In genomic region chr12:132173135-132174014, GRCh38 we compare ENCODE assay signal across 17 cellular contexts. TPM values are rescaled to one million over a fixed set of nuclear protein-coding genes. Genes with fewer than 3 reads are reported as not detected.
DNase-seq lines count a peak whose midpoint lies in the region; ATAC-seq, FAIRE-seq and TF ChIP-seq lines count a peak whose summit lies in the region.
"Had no signal": no experiment of that assay in that cellular context is flagged by ENCODE, and none has a peak within 500 bp of the region (broad histone marks: within the 10 kb centered on the region; RNA-seq: fewer than 3 reads in every experiment).

No MANE protein-coding gene starts in this region.

- TF ChIP-seq POLR2A in NB4 (IDR thresholded peaks at IDR 0.05; ENCODE audit: extremely low read depth, insufficient read length): no peak
- TF ChIP-seq POLR2A in GM12878 (IDR thresholded peaks at IDR 0.05; ENCODE audit: low read depth, low read length): no peak
- TF ChIP-seq POLR2A in spleen (IDR thresholded peaks at IDR 0.05): no peak
- no peak for TF ChIP-seq POLR2A in erythroblast (IDR thresholded peaks at IDR 0.05; ENCODE audit: low read length)

- no peaks in the 10 kb centered on the region for H3K9me3 ChIP-seq in GM12878 (replicated peaks; ENCODE audit: control insufficient read depth, insufficient read depth, low read length)
- H3K9me3 ChIP-seq in spleen: no peaks in the 10 kb centered on the region
- H3K9me3 ChIP-seq: adrenal gland, heart right ventricle, transverse colon had no signal

- no peak overlapping the region for H3K9ac ChIP-seq in GM12878 (ENCODE audit: control insufficient read depth, insufficient read depth, low read length)

- no peaks in the 10 kb centered on the region for H3K36me3 Mint-ChIP-seq in activated naive CD8-positive, alpha-beta T cell treated with anti-CD3 and anti-CD28 coated beads, Interleukin-2, amount 10 ng/mL, durations not matched to agents 7 days and 5 days
- no peaks in the 10 kb centered on the region for H3K36me3 Mint-ChIP-seq in activated naive CD8-positive, alpha-beta T cell treated with anti-CD3 and anti-CD28 coated beads for 36 hours

- in situ Hi-C loops in GM12878 (cut with MboI): no loop called here

- POLR2A ChIA-PET in activated naive CD8-positive, alpha-beta T cell treated with anti-CD3 and anti-CD28 coated beads, Interleukin-2, amount 10 ng/mL, durations not matched to agents 7 days and 5 days (lab: Charles Lee): interaction anchor here (0.5 to 1.5 kb wide), 2 partner anchors 11 to 16 kb away, joined by 3 to 4 read pairs; no protein-coding TSS in a partner anchor
- POLR2A ChIA-PET in GM12878 (lab: Charles Lee): no interaction called here

- CTCF ChIA-PET in GM12878 (lab: Yijun Ruan, JAX): no interaction called here

- H3K27ac ChIP-seq in GM12878 (ENCODE audit: control insufficient read depth, insufficient read depth) (no peak overlapping the region), spleen (no peak overlapping the region)
- H3K27ac ChIP-seq: adrenal gland, cardiac muscle cell, heart right ventricle, transverse colon had no signal

- H3K4me3 ChIP-seq in NB4 (ENCODE audit: low read depth, low read length) (no peak overlapping the region), GM12878 (no peak overlapping the region), spleen (no peak overlapping the region)
- H3K4me3 ChIP-seq: adrenal gland, cardiac muscle cell, GM23338, heart right ventricle, transverse colon had no signal

- H3K9me3 Mint-ChIP-seq in activated naive CD8-positive, alpha-beta T cell treated with anti-CD3 and anti-CD28 coated beads, Interleukin-2, amount 10 ng/mL, durations not matched to agents 7 days and 5 days: no peaks in the 10 kb centered on the region
- H3K9me3 Mint-ChIP-seq in activated naive CD8-positive, alpha-beta T cell treated with anti-CD3 and anti-CD28 coated beads for 36 hours: no peaks in the 10 kb centered on the region
- H3K9me3 Mint-ChIP-seq: GM23338, nephron progenitor cell had no signal

- TF ChIP-seq CTCF in NB4 (IDR thresholded peaks at IDR 0.05; ENCODE audit: low read depth, low read length) (no peak), GM12878 (IDR thresholded peaks at IDR 0.05 in 2 of 3, conservative IDR thresholded peaks at IDR 0.05 in 1 of 3; ENCODE audit: control insufficient read depth in 2 of 3, extremely low read depth in 1 of 3, insufficient read depth in 1 of 3, low read depth in 3 of 3, low read length in 3 of 3) (no peak), spleen (IDR thresholded peaks at IDR 0.05 in 8 of 11, conservative IDR thresholded peaks at IDR 0.05 in 3 of 11) (no peak)

- RAD21 ChIA-PET in GM12878 (lab: Charles Lee; ENCODE audit: unreplicated experiment): no interaction called here

- peak overlapping the region; percentile 80 for H3K27ac Mint-ChIP-seq in activated naive CD8-positive, alpha-beta T cell treated with anti-CD3 and anti-CD28 coated beads, Interleukin-2, amount 10 ng/mL, durations not matched to agents 7 days and 5 days
- H3K27ac Mint-ChIP-seq in activated naive CD8-positive, alpha-beta T cell treated with anti-CD3 and anti-CD28 coated beads for 36 hours: no peak overlapping the region
- H3K27ac Mint-ChIP-seq: GM23338, nephron progenitor cell had no signal

- FAIRE-seq in GM12878 (lab: Jason Lieb, UNC): no peak
- FAIRE-seq: RCC 7860 had no signal

- SMC1A ChIA-PET in GM12878 (lab: Charles Lee; ENCODE audit: uncharacterized antibody, unreplicated experiment): no interaction called here

- H3K4me2 ChIP-seq in GM12878 (ENCODE audit: control insufficient read depth, insufficient read depth): no peak overlapping the region; the same call in 1 of the 2 replicates
- H3K4me2 ChIP-seq: GM23338 had no signal

- H3K36me3 ChIP-seq in GM12878 (ENCODE audit: control insufficient read depth in 2 of 2, insufficient read depth in 2 of 2, low read length in 1 of 2) (no peaks in the 10 kb centered on the region), spleen (no peaks in the 10 kb centered on the region)
- H3K36me3 ChIP-seq: adrenal gland, cardiac muscle cell, heart right ventricle, transverse colon had no signal

- peaks cover 7% of the 10 kb centered on the region for H3K4me1 ChIP-seq in GM12878 (ENCODE audit: control insufficient read depth, insufficient read depth, low read length)
- H3K4me1 ChIP-seq in spleen: peaks cover 0 to 22% (median 4%) of the 10 kb centered on the region in 6 donors
- H3K4me1 ChIP-seq: adrenal gland, heart right ventricle, transverse colon had no signal

- H2AFZ ChIP-seq in GM12878 (ENCODE audit: control insufficient read depth, low read depth, low read length): no peak overlapping the region
- H2AFZ ChIP-seq: GM23338 had no signal

- intact Hi-C loops in GM12878 (cut with micrococcal nuclease; ENCODE audit: unreplicated experiment): no loop called here
- intact Hi-C loops in spleen (cut with DNase I; ENCODE audit: low total_unique reads): no loop called here

- peak; percentile 66 for ATAC-seq in activated naive CD8-positive, alpha-beta T cell treated with anti-CD3 and anti-CD28 coated beads, Interleukin-2, amount 10 ng/mL, durations not matched to agents 7 days and 5 days (ENCODE audit: low read depth)
- ATAC-seq in GM12878: peak; percentile 18; the same call in 2 of the 3 replicates
- ATAC-seq: activated CD4-positive, CD25-positive, alpha-beta regulatory T cell treated with anti-CD3 and anti-CD28 coated beads, Interleukin-2, amount 50 U/mL, for 24 hours; GM23338; heart right ventricle had no signal

- WGBS in GM12878 (ENCODE audit: insufficient coverage, insufficient replicate concordance, low lambda C conversion rate, missing lambda C conversion rate): 3% methylated on average over 33 of the region's 35 CpGs
- WGBS in spleen, 5 donors: 48 to 60% (median 53%) methylated on average over 31 to 35 of the region's 35 CpGs

- BruUV-seq in GM12878 (replicated peaks; lab: Mats Ljungman, UMichigan): no TSS peak

- peaks cover 6% of the 10 kb centered on the region for H3K27me3 Mint-ChIP-seq in activated naive CD8-positive, alpha-beta T cell treated with anti-CD3 and anti-CD28 coated beads, Interleukin-2, amount 10 ng/mL, durations not matched to agents 7 days and 5 days
- H3K27me3 Mint-ChIP-seq in activated naive CD8-positive, alpha-beta T cell treated with anti-CD3 and anti-CD28 coated beads for 36 hours: peaks cover 19% of the 10 kb centered on the region

- H3K27me3 ChIP-seq in GM12878 (replicated peaks in 1 of 2; ENCODE audit: control insufficient read depth in 2 of 2, insufficient read depth in 2 of 2, low read length in 1 of 2) (no peaks in the 10 kb centered on the region), spleen (replicated peaks in 1 of 7) (peaks cover 0 to 93% (median 53%) of the 10 kb centered on the region in 7 donors)
- H3K27me3 ChIP-seq: cardiac muscle cell had no signal

- no peaks in the 10 kb centered on the region for H4K20me1 ChIP-seq in GM12878 (ENCODE audit: control insufficient read depth, insufficient read depth)

- no peaks in the 10 kb centered on the region for H3K79me2 ChIP-seq in GM12878 (ENCODE audit: control insufficient read depth, insufficient read depth, low read length)

- TF ChIP-seq RAD21 in GM12878 (IDR thresholded peaks at IDR 0.05; ENCODE audit: insufficient read depth, low read depth, low read length): no peak

- peak; percentile 66 for DNase-seq in activated naive CD8-positive, alpha-beta T cell treated with anti-CD3 and anti-CD28 coated beads, Interleukin-2, amount 10 ng/mL, durations not matched to agents 7 days and 5 days
- no peak for DNase-seq in activated naive CD8-positive, alpha-beta T cell treated with anti-CD3 and anti-CD28 coated beads for 36 hours
- DNase-seq in NB4 (ENCODE audit: low read depth) (peak; percentile 82), GM12878 (ENCODE audit: low read depth, low spot score) (no peak), spleen (peak; percentile 45), epidermal melanocyte (ENCODE audit: insufficient read length, low spot score) (no peak), erythroblast (lab: John Stamatoyannopoulos, UW) (no peak)
- no peak for DNase-seq in stimulated activated CD4-positive, alpha-beta T cell treated with anti-CD3 and anti-CD28 coated beads, Interleukin-2, amount 100 ng/mL, for 24 hours
- DNase-seq: activated T-cell treated with anti-CD3 and anti-CD28 coated beads for 4 hours, adrenal gland, nephron progenitor cell, transverse colon had no signal

- TF ChIP-seq EP300 in GM12878 (IDR thresholded peaks at IDR 0.05; ENCODE audit: borderline replicate concordance in 1 of 2, control insufficient read depth in 1 of 2, low read depth in 2 of 2, low read length in 2 of 2): no peak

- H3K4me3 Mint-ChIP-seq in activated naive CD8-positive, alpha-beta T cell treated with anti-CD3 and anti-CD28 coated beads, Interleukin-2, amount 10 ng/mL, durations not matched to agents 7 days and 5 days: peak overlapping the region; percentile 71
- no peak overlapping the region for H3K4me3 Mint-ChIP-seq in activated naive CD8-positive, alpha-beta T cell treated with anti-CD3 and anti-CD28 coated beads for 36 hours
- H3K4me3 Mint-ChIP-seq: GM23338, nephron progenitor cell had no signal

- H3K4me1 Mint-ChIP-seq in activated naive CD8-positive, alpha-beta T cell treated with anti-CD3 and anti-CD28 coated beads, Interleukin-2, amount 10 ng/mL, durations not matched to agents 7 days and 5 days: peaks cover 15% of the 10 kb centered on the region
- peaks cover 18% of the 10 kb centered on the region for H3K4me1 Mint-ChIP-seq in activated naive CD8-positive, alpha-beta T cell treated with anti-CD3 and anti-CD28 coated beads for 36 hours

RNA-seq across cellular contexts. Expression of gene NOC4L, which starts 29.1 kb away (rescaled TPM):
- 10 to 100 TPM; 29.3 to 29.4 TPM for total RNA-seq in activated naive CD8-positive, alpha-beta T cell treated with anti-CD3 and anti-CD28 coated beads, Interleukin-2, amount 10 ng/mL, durations not matched to agents 7 days and 5 days
- 10 to 100 TPM; 54.2 to 59.2 TPM for total RNA-seq in activated naive CD8-positive, alpha-beta T cell treated with anti-CD3 and anti-CD28 coated beads for 36 hours
- 7.8 and 8.6 TPM in 2 replicates for total RNA-seq in GM12878 (2013; cell fraction: nucleolus; rRNA removed)
- total RNA-seq in GM12878 (2014; rRNA removed) (22.6 and 32.0 TPM in 2 replicates), GM12878 (2014; rRNA removed; fragmentation: Illumina TruSeq; extraction: Trizol) (4.7 and 7.4 TPM in 2 replicates), GM12878 (2021) (45.2 and 45.3 TPM in 2 replicates), spleen (10 to 100 TPM in 6 of 7 donors, 1 to 10 TPM in 1; 8.3 to 18.7 (median 14.6) TPM)
- polyA plus RNA-seq in GM12878 (2011; ENCODE audit: low read depth): 4.1 TPM
- polyA plus RNA-seq in GM12878 (2011; rRNA removed) (1.2 and 4.6 TPM in 2 replicates), GM12878 (2014; fragmentation: Illumina TruSeq; extraction: Trizol) (2.7 and 7.9 TPM in 2 replicates), GM12878 (2014; fragmentation: Nextera tagmentation; extraction: Ambion mirVana) (1 to 10 TPM in 1 of 2 experiments, under 1 TPM in 1; 0.72 to 3.7 TPM), GM12878 (2014; rRNA removed) (22.6 and 32.9 TPM in 2 replicates), GM12878 (2016; fragmentation: Nextera tagmentation; extraction: Ambion mirVana) (10 to 100 TPM; 65.0 to 68.2 TPM), spleen (10 to 100 TPM; 25.2 to 38.6 (median 33.1) TPM)
- 8.2 and 9.6 TPM in 2 replicates for polyA plus RNA-seq in GM12878 (2011; cell fraction: cytosol; rRNA removed)
- polyA plus RNA-seq in GM12878 (2011; cell fraction: nucleus; rRNA removed): 20.7 and 33.0 TPM in 2 replicates
- polyA plus RNA-seq in GM12878 (2012): 18.3 and 19.4 TPM in 2 replicates
- 2.0 and 5.5 TPM in 2 replicates for polyA minus RNA-seq in GM12878 (2011; rRNA and poly(A)+ RNA removed)
- polyA minus RNA-seq in GM12878 (2011; cell fraction: cytosol; rRNA and poly(A)+ RNA removed): 9.8 and 12.6 TPM in 2 replicates
- 5.4 and 8.8 TPM in 2 replicates for polyA minus RNA-seq in GM12878 (2011; cell fraction: nucleus; rRNA and poly(A)+ RNA removed)

RNA-seq across cellular contexts. Expression of gene DDX51, which starts 29.3 kb away (rescaled TPM):
- total RNA-seq in activated naive CD8-positive, alpha-beta T cell treated with anti-CD3 and anti-CD28 coated beads, Interleukin-2, amount 10 ng/mL, durations not matched to agents 7 days and 5 days: 10 to 100 TPM; 31.9 to 33.5 TPM
- total RNA-seq in activated naive CD8-positive, alpha-beta T cell treated with anti-CD3 and anti-CD28 coated beads for 36 hours: 10 to 100 TPM; 32.4 to 34.8 TPM
- 42.9 and 51.7 TPM in 2 replicates for total RNA-seq in GM12878 (2013; cell fraction: nucleolus; rRNA removed)
- total RNA-seq in GM12878 (2014; rRNA removed) (12.9 and 16.2 TPM in 2 replicates), GM12878 (2014; rRNA removed; fragmentation: Illumina TruSeq; extraction: Trizol) (7.5 and 8.1 TPM in 2 replicates), GM12878 (2021) (27.7 and 29.1 TPM in 2 replicates), spleen (10 to 100 TPM; 17.8 to 31.6 (median 19.4) TPM)
- 8.2 TPM for polyA plus RNA-seq in GM12878 (2011; ENCODE audit: low read depth)
- polyA plus RNA-seq in GM12878 (2011; rRNA removed) (4.6 and 9.4 TPM in 2 replicates), GM12878 (2014; fragmentation: Illumina TruSeq; extraction: Trizol) (7.3 and 10.5 TPM in 2 replicates), GM12878 (2014; fragmentation: Nextera tagmentation; extraction: Ambion mirVana) (1 to 10 TPM in 1 of 2 experiments, under 1 TPM in 1; 0.97 to 1.6 TPM), GM12878 (2014; rRNA removed) (24.9 and 26.7 TPM in 2 replicates), GM12878 (2016; fragmentation: Nextera tagmentation; extraction: Ambion mirVana) (10 to 100 TPM in 1 of 2 experiments, 1 to 10 TPM in 1; 1.7 to 10.3 TPM), spleen (10 to 100 TPM; 16.9 to 36.0 (median 19.5) TPM)
- 10.0 and 18.0 TPM in 2 replicates for polyA plus RNA-seq in GM12878 (2011; cell fraction: cytosol; rRNA removed)
- polyA plus RNA-seq in GM12878 (2011; cell fraction: nucleus; rRNA removed): 71.9 and 97.4 TPM in 2 replicates
- polyA plus RNA-seq in GM12878 (2012): 15.6 and 23.5 TPM in 2 replicates
- polyA minus RNA-seq in GM12878 (2011; rRNA and poly(A)+ RNA removed): 8.0 and 11.4 TPM in 2 replicates
- polyA minus RNA-seq in GM12878 (2011; cell fraction: cytosol; rRNA and poly(A)+ RNA removed): 6.0 and 6.7 TPM in 2 replicates
- 17.3 and 29.9 TPM in 2 replicates for polyA minus RNA-seq in GM12878 (2011; cell fraction: nucleus; rRNA and poly(A)+ RNA removed)

Comparison
In these comparisons a context has a peak if more than half of its experiments do, and no peak if none do; other contexts are left out.
1. DNase-seq: peak in activated naive CD8-positive, alpha-beta T cell treated with anti-CD3 and anti-CD28 coated beads, Interleukin-2, amount 10 ng/mL, durations not matched to agents 7 days and 5 days (single experiment), NB4 (single experiment) and spleen (single experiment); none in activated naive CD8-positive, alpha-beta T cell treated with anti-CD3 and anti-CD28 coated beads for 36 hours (single experiment), GM12878 (single experiment), epidermal melanocyte (single experiment), erythroblast (0 of 2) and stimulated activated CD4-positive, alpha-beta T cell treated with anti-CD3 and anti-CD28 coated beads, Interleukin-2, amount 100 ng/mL, for 24 hours (0 of 2).